Comparison of ENCODE assay signal across 9 cellular contexts in genomic region chr1:5994713-5995621, GRCh38. TPM values are rescaled to one million over a fixed set of nuclear protein-coding genes. Genes with fewer than 3 reads are reported as not detected.
DNase-seq lines count a peak whose midpoint lies in the region; ATAC-seq and TF ChIP-seq lines count a peak whose summit lies in the region.
"Had no signal": no experiment of that assay in that cellular context is flagged by ENCODE, and none has a peak within 500 bp of the region (broad histone marks: within the 10 kb centered on the region; RNA-seq: fewer than 3 reads in every experiment).

No MANE protein-coding gene starts in this region.

- peak overlapping the region; percentile 49 for H3K27ac ChIP-seq in OCI-LY3 (ENCODE audit: low read length)
- H3K27ac ChIP-seq in thymus (ENCODE audit: low read depth): peak overlapping the region; percentile 80
- H3K27ac ChIP-seq: SJCRH30 had no signal

- TF ChIP-seq CTCF in OCI-LY3 (IDR thresholded peaks at IDR 0.05; ENCODE audit: low read depth, low read length): no peak

- peaks cover 40% of the 10 kb centered on the region for H3K4me1 Mint-ChIP-seq in memory B cell

- peaks cover 3% of the 10 kb centered on the region for H3K36me3 Mint-ChIP-seq in memory B cell

- H3K27me3 ChIP-seq in OCI-LY3 (ENCODE audit: low read depth, low read length) (no peaks in the 10 kb centered on the region), thymus (ENCODE audit: control insufficient read depth, insufficient read depth) (no peaks in the 10 kb centered on the region)
- H3K27me3 ChIP-seq: SJCRH30 had no signal

- H3K36me3 ChIP-seq in OCI-LY3 (replicated peaks; ENCODE audit: low read depth, low read length): no peaks in the 10 kb centered on the region
- peaks cover 8% of the 10 kb centered on the region for H3K36me3 ChIP-seq in thymus (ENCODE audit: control insufficient read depth, insufficient read depth)
- H3K36me3 ChIP-seq: SJCRH30 had no signal

- H3K4me2 ChIP-seq in OCI-LY3 (ENCODE audit: low read length): peak overlapping the region; percentile 99

- H3K4me1 ChIP-seq in OCI-LY3 (ENCODE audit: low read length): peaks cover 19% of the 10 kb centered on the region
- peaks cover 19% of the 10 kb centered on the region for H3K4me1 ChIP-seq in thymus (ENCODE audit: control insufficient read depth, insufficient read depth, low read length)

- 69% methylated on average over 29 of the region's 29 CpGs for WGBS in thymus

- H3K27ac Mint-ChIP-seq in memory B cell: peak overlapping the region; percentile 55

- H3K9me3 ChIP-seq in OCI-LY3 (ENCODE audit: insufficient read depth, low read length): no peaks in the 10 kb centered on the region
- H3K9me3 ChIP-seq in thymus (ENCODE audit: control insufficient read depth): no peaks in the 10 kb centered on the region
- H3K9me3 ChIP-seq: SJCRH30 had no signal

- no peak overlapping the region for H2AFZ ChIP-seq in OCI-LY3 (ENCODE audit: low read depth, low read length)

- peak overlapping the region; percentile 93 for H3K4me3 ChIP-seq in OCI-LY3 (ENCODE audit: low read length)
- peak overlapping the region; percentile 14 for H3K4me3 ChIP-seq in thymus (ENCODE audit: low read length)
- H3K4me3 ChIP-seq: SJCRH30 had no signal

- DNase-seq in activated T-helper 1 cell treated with Interleukin-2 at 50 U/mL for 16 hours (ENCODE audit: low read depth): peak; percentile 49
- DNase-seq in memory B cell (ENCODE audit: low spot score in 2 of 2): peak in 1 of 2 donors; percentile 23
- no peak for DNase-seq in NCI-H1694 (lab: John Stamatoyannopoulos, UW)
- no peak for DNase-seq in AG08395 (ENCODE audit: low spot score)
- DNase-seq: HCEC 1CT, SJCRH30 had no signal

- H3K4me3 Mint-ChIP-seq in memory B cell: peak overlapping the region; percentile 96

- no peaks in the 10 kb centered on the region for H3K27me3 Mint-ChIP-seq in memory B cell

- H3K9ac ChIP-seq in OCI-LY3 (ENCODE audit: low read length): peak overlapping the region; percentile 78

- H4K20me1 ChIP-seq in OCI-LY3 (ENCODE audit: insufficient read depth, low read length): peaks cover 6% of the 10 kb centered on the region; the same call in 1 of the 2 replicates

- no peaks in the 10 kb centered on the region for H3K9me3 Mint-ChIP-seq in memory B cell

- H3K79me2 ChIP-seq in OCI-LY3 (ENCODE audit: low read length): peaks cover 20% of the 10 kb centered on the region

- ATAC-seq in memory B cell (ENCODE audit: low read depth) (peak; percentile 11), GM21737 (IDR thresholded peaks at IDR 0.05; ENCODE audit: unreplicated experiment) (no peak)

RNA-seq across cellular contexts. Expression of gene NPHP4, which starts 2.7 kb away (rescaled TPM):
- polyA plus RNA-seq in thymus: 4.2 TPM

RNA-seq across cellular contexts. Expression of gene KCNAB2, which starts 50.7 kb away (rescaled TPM):
- polyA plus RNA-seq in thymus: 40.1 TPM
